24 cellular contexts compared by ENCODE assay signal in the genomic region with DNA sequence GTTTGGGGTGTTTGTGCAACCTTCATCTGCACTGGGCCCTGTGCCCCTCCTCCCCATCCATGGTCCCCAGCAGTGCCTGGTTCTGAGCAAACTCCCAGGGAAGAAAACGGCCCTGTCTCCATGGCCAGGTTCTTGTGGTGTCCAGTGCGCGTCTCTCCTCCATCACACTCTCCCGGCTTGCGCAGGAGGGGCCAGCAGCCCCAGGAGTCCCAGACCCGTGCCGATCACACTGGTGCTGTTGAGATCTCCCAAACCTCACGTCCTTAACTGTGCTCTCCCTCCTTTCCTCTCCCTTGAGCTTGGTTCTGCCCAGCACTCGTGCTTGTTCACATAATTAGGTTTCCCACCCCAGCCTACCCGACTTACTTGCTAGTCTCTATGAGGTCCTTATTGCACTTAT. TPM values are rescaled to one million over a fixed set of nuclear protein-coding genes. Genes with fewer than 3 reads are reported as not detected.
DNase-seq lines count a peak whose midpoint lies in the region; ATAC-seq and TF ChIP-seq lines count a peak whose summit lies in the region.
"Had no signal": no experiment of that assay in that cellular context is flagged by ENCODE, and none has a peak within 500 bp of the region (broad histone marks: within the 10 kb centered on the region; RNA-seq: fewer than 3 reads in every experiment).

No MANE protein-coding gene starts in this region.

- TF ChIP-seq CTCF in HFFc6 (IDR thresholded peaks at IDR 0.05) = no peak
- TF ChIP-seq CTCF in endothelial cell (IDR thresholded peaks at IDR 0.05; ENCODE audit: unreplicated experiment) = no peak
- no peak for TF ChIP-seq CTCF in ascending aorta (IDR thresholded peaks at IDR 0.05)

- H3K9ac ChIP-seq in rectal smooth muscle tissue (ENCODE audit: low read length) = peak overlapping the region; percentile 11
- H3K9ac ChIP-seq: parathyroid adenoma had no signal

- no peaks in the 10 kb centered on the region for H3K9me3 Mint-ChIP-seq in T-helper 1 cell treated with Interleukin-12 subunit alpha and Interleukin-12 subunit beta and Interleukin-4 antibody, amounts not matched to agents 30 μg/mL and 1 μg/mL, for 36 hours
- H3K9me3 Mint-ChIP-seq in HFFc6 (no peaks in the 10 kb centered on the region; the same call in 1 of the 2 replicates), endothelial cell (ENCODE audit: unreplicated experiment) (no peaks in the 10 kb centered on the region)
- H3K9me3 Mint-ChIP-seq: T-cell had no signal

- H3K27ac ChIP-seq in rectal smooth muscle tissue (ENCODE audit: low read depth, low read length) = no peak overlapping the region
- no peak overlapping the region for H3K27ac ChIP-seq in ascending aorta
- H3K27ac ChIP-seq: 22Rv1, adrenal gland, heart right ventricle, parathyroid adenoma, sigmoid colon, WERI-Rb-1 had no signal

- H3K4me3 ChIP-seq in rectal smooth muscle tissue (ENCODE audit: low read length) = no peak overlapping the region
- H3K4me3 ChIP-seq in ascending aorta = no peak overlapping the region
- H3K4me3 ChIP-seq: adrenal gland, breast epithelium, heart right ventricle, sigmoid colon, transverse colon had no signal

- no peaks in the 10 kb centered on the region for H3K9me3 ChIP-seq in ascending aorta
- H3K9me3 ChIP-seq: adrenal gland, breast epithelium, heart right ventricle, sigmoid colon, transverse colon had no signal

- H3K27me3 ChIP-seq in rectal smooth muscle tissue (ENCODE audit: control insufficient read depth, insufficient read depth, low read length) (no peaks in the 10 kb centered on the region), ascending aorta (no peaks in the 10 kb centered on the region)
- H3K27me3 ChIP-seq: adrenal gland, breast epithelium, heart right ventricle, sigmoid colon, transverse colon had no signal

- no peak for ATAC-seq in GM19035 (IDR thresholded peaks at IDR 0.05; ENCODE audit: unreplicated experiment)
- ATAC-seq: heart right ventricle, PC-3, T-cell had no signal

- H3K4me3 Mint-ChIP-seq in T-helper 1 cell treated with Interleukin-12 subunit alpha and Interleukin-12 subunit beta and Interleukin-4 antibody, amounts not matched to agents 30 μg/mL and 1 μg/mL, for 36 hours = no peak overlapping the region
- no peak overlapping the region for H3K4me3 Mint-ChIP-seq in HFFc6
- H3K4me3 Mint-ChIP-seq in endothelial cell (ENCODE audit: unreplicated experiment) = peak overlapping the region; percentile 83
- H3K4me3 Mint-ChIP-seq: T-cell had no signal

- H3K4me1 Mint-ChIP-seq in T-helper 1 cell treated with Interleukin-12 subunit alpha and Interleukin-12 subunit beta and Interleukin-4 antibody, amounts not matched to agents 30 μg/mL and 1 μg/mL, for 36 hours (ENCODE audit: low read depth) = peaks cover 44% of the 10 kb centered on the region
- H3K4me1 Mint-ChIP-seq in HFFc6 (ENCODE audit: low read depth) = peaks cover under 1% of the 10 kb centered on the region
- H3K4me1 Mint-ChIP-seq in endothelial cell (ENCODE audit: unreplicated experiment) = peaks cover 20% of the 10 kb centered on the region

- peaks cover 57% of the 10 kb centered on the region for H3K36me3 ChIP-seq in rectal smooth muscle tissue (ENCODE audit: control insufficient read depth, insufficient read depth, low read length)
- peaks cover 65 to 69% of the 10 kb centered on the region in 2 donors for H3K36me3 ChIP-seq in ascending aorta

- DNase-seq in T-helper 1 cell (no peak), HFFc6 (no peak), endothelial cell (ENCODE audit: low spot score) (no peak), ascending aorta (ENCODE audit: low spot score in 2 of 2) (no peak), AG08396 (ENCODE audit: low spot score) (no peak)
- DNase-seq: cortex of kidney; heart right ventricle; NCI-H1105; NCI-H2081; NCI-H446; PC-3; SIG-M5; stimulated activated naive CD4-positive, alpha-beta T cell; transverse colon; WERI-Rb-1 had no signal

- H3K27ac Mint-ChIP-seq in T-helper 1 cell treated with Interleukin-12 subunit alpha and Interleukin-12 subunit beta and Interleukin-4 antibody, amounts not matched to agents 30 μg/mL and 1 μg/mL, for 36 hours = peak overlapping the region; percentile 36
- H3K27ac Mint-ChIP-seq in HFFc6 = peak overlapping the region; percentile 20; the same call in 1 of the 2 replicates
- no peak overlapping the region for H3K27ac Mint-ChIP-seq in endothelial cell (ENCODE audit: unreplicated experiment)
- H3K27ac Mint-ChIP-seq: T-cell had no signal

- intact Hi-C loops in ascending aorta (cut with DNase I) = no loop called here

- H3K27me3 Mint-ChIP-seq in T-helper 1 cell treated with Interleukin-12 subunit alpha and Interleukin-12 subunit beta and Interleukin-4 antibody, amounts not matched to agents 30 μg/mL and 1 μg/mL, for 36 hours (ENCODE audit: low read depth) = no peaks in the 10 kb centered on the region
- no peaks in the 10 kb centered on the region; the same call in none of the 2 replicates for H3K27me3 Mint-ChIP-seq in HFFc6 (ENCODE audit: insufficient read depth)
- H3K27me3 Mint-ChIP-seq in endothelial cell (ENCODE audit: unreplicated experiment) = peaks cover 10% of the 10 kb centered on the region
- H3K27me3 Mint-ChIP-seq: T-cell had no signal

- peaks cover 56% of the 10 kb centered on the region for H3K36me3 Mint-ChIP-seq in T-helper 1 cell treated with Interleukin-12 subunit alpha and Interleukin-12 subunit beta and Interleukin-4 antibody, amounts not matched to agents 30 μg/mL and 1 μg/mL, for 36 hours (ENCODE audit: low read depth)
- H3K36me3 Mint-ChIP-seq in HFFc6 (ENCODE audit: low read depth) (peaks cover 34% of the 10 kb centered on the region), endothelial cell (ENCODE audit: low read depth, unreplicated experiment) (peaks cover 56% of the 10 kb centered on the region)

- H3K4me1 ChIP-seq in rectal smooth muscle tissue (ENCODE audit: control insufficient read depth, insufficient read depth, low read length) = no peaks in the 10 kb centered on the region
- no peaks in the 10 kb centered on the region for H3K4me1 ChIP-seq in ascending aorta
- H3K4me1 ChIP-seq: adrenal gland, parathyroid adenoma, sigmoid colon had no signal

RNA-seq across cellular contexts. Expression of gene GRK2, which starts 10.9 kb away (rescaled TPM):
- total RNA-seq in HFFc6 (2021; fragmentation: NEBNext Ultra II Directional; extraction: Animal tissue kit (Norgen Biotek cat#: 25700)) = 10 to 100 TPM; 26.2 to 35.5 (median 32.1) TPM
- total RNA-seq in endothelial cell (ENCODE audit: unreplicated experiment) = 92.7 TPM
- 65.3 TPM for total RNA-seq in ascending aorta

RNA-seq across cellular contexts. Expression of gene ANKRD13D, which starts 33.8 kb away (rescaled TPM):
- total RNA-seq in HFFc6 (2021; fragmentation: NEBNext Ultra II Directional; extraction: Animal tissue kit (Norgen Biotek cat#: 25700)) = 10 to 100 TPM; 24.7 to 34.6 (median 26.4) TPM
- total RNA-seq in endothelial cell (ENCODE audit: unreplicated experiment) (65.1 TPM), ascending aorta (54.7 TPM)

RNA-seq across cellular contexts. Expression of gene SSH3, which starts 48.0 kb away (rescaled TPM):
- total RNA-seq in HFFc6 (2021; fragmentation: NEBNext Ultra II Directional; extraction: Animal tissue kit (Norgen Biotek cat#: 25700)) = 10 to 100 TPM; 17.0 to 28.7 (median 22.6) TPM
- total RNA-seq in endothelial cell (ENCODE audit: unreplicated experiment) (7.3 TPM), ascending aorta (30.9 TPM)
